Comparison of ENCODE assay signal across 10 cellular contexts in the genomic region with DNA sequence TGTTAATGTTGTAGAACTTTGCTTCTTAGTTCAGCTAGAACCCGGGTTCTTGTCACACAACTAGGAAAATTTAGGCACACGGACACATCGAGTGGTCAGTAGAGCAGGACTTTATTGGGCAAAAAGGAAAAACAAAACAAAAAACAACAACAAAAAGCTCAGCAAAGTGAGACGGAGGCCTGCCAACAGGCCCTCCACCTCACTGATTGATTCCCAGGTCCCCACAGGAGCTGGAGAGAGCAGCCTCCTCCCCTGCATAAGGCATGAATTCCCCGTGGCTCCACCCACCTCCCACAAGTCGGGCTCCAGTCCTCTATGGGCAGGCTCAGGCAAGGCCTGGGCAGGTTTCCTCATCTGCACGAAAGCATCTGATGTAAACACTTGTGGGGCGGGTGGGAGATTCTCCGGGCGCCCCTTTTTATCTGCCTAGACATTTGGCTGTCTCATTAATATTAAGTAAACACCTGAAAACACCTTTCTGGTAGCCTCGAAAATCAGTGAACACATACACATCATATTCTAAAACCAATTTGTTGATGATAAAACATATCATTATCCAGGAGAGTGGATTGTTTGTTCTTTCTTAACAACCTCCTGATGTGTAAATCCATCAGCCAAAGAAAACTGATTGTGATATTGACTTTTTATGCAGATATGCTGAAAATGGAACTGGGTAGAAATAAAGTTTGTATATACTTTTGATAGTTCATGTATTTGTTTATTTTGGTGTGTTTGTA.
A peak's percentile ranks its signal among the peaks of the same experiment; 100 is the strongest.
DNase-seq lines count a peak whose midpoint lies in the region; ATAC-seq, FAIRE-seq and TF ChIP-seq lines count a peak whose summit lies in the region.
"Had no signal": no experiment of that assay in that cellular context is flagged by ENCODE, and none has a peak within 500 bp of the region (broad histone marks: within the 10 kb centered on the region; RNA-seq: fewer than 3 reads in every experiment).

No MANE protein-coding gene starts in this region.

- peak; percentile 81 for ATAC-seq in RWPE2 (ENCODE audit: low read depth)
- ATAC-seq: activated T-cell treated with anti-CD3 and anti-CD28 coated beads, Interleukin-2, amount 50 U/mL, for 4 hours had no signal

- no peaks in the 10 kb centered on the region for H3K9me3 ChIP-seq in cardiac muscle cell (ENCODE audit: low read depth)
- H3K9me3 ChIP-seq in right atrium auricular region = no peaks in the 10 kb centered on the region
- no peaks in the 10 kb centered on the region for H3K9me3 ChIP-seq in RWPE2 (ENCODE audit: severe bottlenecking)
- no peaks in the 10 kb centered on the region for H3K9me3 ChIP-seq in hepatocyte (ENCODE audit: low read depth)
- no peaks in the 10 kb centered on the region for H3K9me3 ChIP-seq in vagina
- H3K9me3 ChIP-seq in uterus = no peaks in the 10 kb centered on the region
- H3K9me3 ChIP-seq: BLaER1 treated with 17β-estradiol and CSF1 and Interleukin-3, amounts not matched to agents 10 nM and 100 nM had no signal

- no peak for FAIRE-seq in urothelium cell line (lab: Jason Lieb, UNC)

- H3K79me2 ChIP-seq in hepatocyte = no peaks in the 10 kb centered on the region

- intact Hi-C loops in vagina (cut with DNase I) = no loop called here
- intact Hi-C loops in uterus (cut with DNase I; ENCODE audit: low total_unique reads) = no loop called here

- H3K4me2 ChIP-seq in hepatocyte = peak overlapping the region; percentile 47

- TF ChIP-seq CTCF in cardiac muscle cell (IDR thresholded peaks at IDR 0.05; ENCODE audit: low read depth, low read length) = no peak
- no peak for TF ChIP-seq CTCF in right atrium auricular region (IDR thresholded peaks at IDR 0.05)
- TF ChIP-seq CTCF in RWPE2 (IDR thresholded peaks at IDR 0.05; ENCODE audit: poor library complexity, severe bottlenecking) = no peak
- TF ChIP-seq CTCF in hepatocyte (IDR thresholded peaks at IDR 0.05; ENCODE audit: poor library complexity) = no peak
- TF ChIP-seq CTCF in vagina (IDR thresholded peaks at IDR 0.05) = no peak
- TF ChIP-seq CTCF in uterus (IDR thresholded peaks at IDR 0.05) = no peak

- H3K27ac ChIP-seq in cardiac muscle cell (peak overlapping the region; percentile 96), right atrium auricular region (no peak overlapping the region), RWPE2 (ENCODE audit: poor library complexity, severe bottlenecking) (peak overlapping the region; percentile 98), hepatocyte (peak overlapping the region; percentile 69), vagina (no peak overlapping the region), uterus (no peak overlapping the region)

- H3K36me3 ChIP-seq in cardiac muscle cell (no peaks in the 10 kb centered on the region), right atrium auricular region (no peaks in the 10 kb centered on the region), RWPE2 (ENCODE audit: low read depth) (peaks cover 10% of the 10 kb centered on the region), hepatocyte (replicated peaks; ENCODE audit: insufficient read depth, low read depth) (no peaks in the 10 kb centered on the region), vagina (no peaks in the 10 kb centered on the region), uterus (no peaks in the 10 kb centered on the region)
- H3K36me3 ChIP-seq: BLaER1 treated with 17β-estradiol and CSF1 and Interleukin-3, amounts not matched to agents 10 nM and 100 nM had no signal

- H3K27me3 ChIP-seq in cardiac muscle cell (no peaks in the 10 kb centered on the region), right atrium auricular region (no peaks in the 10 kb centered on the region), RWPE2 (ENCODE audit: insufficient read depth, poor library complexity, severe bottlenecking) (no peaks in the 10 kb centered on the region), hepatocyte (no peaks in the 10 kb centered on the region), vagina (no peaks in the 10 kb centered on the region), uterus (no peaks in the 10 kb centered on the region)
- H3K27me3 ChIP-seq: BLaER1 treated with 17β-estradiol and CSF1 and Interleukin-3, amounts not matched to agents 10 nM and 100 nM had no signal

- 51% methylated on average over 11 of the region's 11 CpGs for WGBS in hepatocyte (ENCODE audit: low lambda C conversion rate, missing lambda C conversion rate)

- TF ChIP-seq POLR2A in vagina (IDR thresholded peaks at IDR 0.05) (no peak), uterus (IDR thresholded peaks at IDR 0.05) (no peak)

- H3K4me1 ChIP-seq in cardiac muscle cell (ENCODE audit: low read depth) (peaks cover 45% of the 10 kb centered on the region), right atrium auricular region (peaks cover 0 to 13% of the 10 kb centered on the region in 2 donors), RWPE2 (ENCODE audit: insufficient read depth, poor library complexity, severe bottlenecking) (peaks cover 73% of the 10 kb centered on the region), hepatocyte (ENCODE audit: insufficient read depth) (peaks cover 62% of the 10 kb centered on the region), vagina (peaks cover 11% of the 10 kb centered on the region), uterus (no peaks in the 10 kb centered on the region)

- peak overlapping the region; percentile 32 for H2AFZ ChIP-seq in hepatocyte

- DNase-seq in cardiac muscle cell (ENCODE audit: low read depth in 1 of 2, low spot score in 1 of 2) (peak; percentile 59 to 65), right atrium auricular region (ENCODE audit: low spot score) (no peak), RWPE2 (ENCODE audit: low spot score) (peak; percentile 93), hepatocyte (ENCODE audit: low spot score) (peak; percentile 50), urothelium cell line (ENCODE audit: low spot score) (peak; percentile 35), vagina (ENCODE audit: extremely low spot score in 2 of 2) (no peak), uterus (no peak), NCI-H1694 treated with DMSO at 0.1 percent for 48 hours (lab: John Stamatoyannopoulos, UW) (no peak)
- DNase-seq: activated T-cell treated with anti-CD3 and anti-CD28 coated beads, Interleukin-2, amount 50 U/mL, for 4 hours had no signal

- no peak overlapping the region for H3K4me3 ChIP-seq in cardiac muscle cell
- no peak overlapping the region for H3K4me3 ChIP-seq in right atrium auricular region
- no peak overlapping the region for H3K4me3 ChIP-seq in RWPE2 (ENCODE audit: severe bottlenecking)
- H3K4me3 ChIP-seq in hepatocyte = no peak overlapping the region
- H3K4me3 ChIP-seq in vagina = no peak overlapping the region
- no peak overlapping the region for H3K4me3 ChIP-seq in uterus
- H3K4me3 ChIP-seq: BLaER1 treated with 17β-estradiol and CSF1 and Interleukin-3, amounts not matched to agents 10 nM and 100 nM had no signal

- no peaks in the 10 kb centered on the region for H4K20me1 ChIP-seq in hepatocyte (ENCODE audit: insufficient read depth, poor library complexity, severe bottlenecking)
- H4K20me1 ChIP-seq: BLaER1 treated with 17β-estradiol and CSF1 and Interleukin-3, amounts not matched to agents 10 nM and 100 nM had no signal

- no peaks in the 10 kb centered on the region for H3K9me2 ChIP-seq in hepatocyte (replicated peaks; ENCODE audit: insufficient read depth)

Comparison
In these comparisons a context has a peak if more than half of its experiments do, and no peak if none do; other contexts are left out.
1. DNase-seq: peak in cardiac muscle cell (2 of 2), RWPE2 (single experiment), hepatocyte (single experiment) and urothelium cell line (single experiment); none in right atrium auricular region (single experiment), vagina (0 of 2), uterus (0 of 2) and NCI-H1694 treated with DMSO at 0.1 percent for 48 hours (single experiment).
2. H3K27ac ChIP-seq: peak in cardiac muscle cell (single experiment), RWPE2 (single experiment) and hepatocyte (single experiment); none in right atrium auricular region (0 of 2), vagina (single experiment) and uterus (0 of 2).